ENCODE assay signal across 34 cellular contexts in the genomic region with DNA sequence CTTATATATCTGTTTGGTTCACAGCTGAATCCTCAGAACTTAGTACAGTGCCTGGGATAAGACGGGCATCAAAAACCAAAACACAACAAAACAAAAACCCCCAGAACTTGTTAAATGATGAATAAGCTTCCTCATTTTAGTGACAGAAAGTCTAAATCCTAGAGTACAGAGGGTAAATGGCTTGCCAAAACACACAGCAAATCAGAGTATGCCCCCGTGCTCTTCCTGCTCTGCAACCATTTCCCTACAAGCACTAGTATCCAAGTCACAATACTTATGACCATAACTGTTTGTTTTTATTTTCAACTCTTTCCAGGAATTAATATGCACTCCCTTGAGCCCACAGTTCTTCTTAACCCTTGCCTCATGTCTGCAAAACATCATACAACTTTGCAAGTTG. TPM values are rescaled to one million over a fixed set of nuclear protein-coding genes. Genes with fewer than 3 reads are reported as not detected.
"Had no signal": no experiment of that assay in that cellular context is flagged by ENCODE, and none has a peak within 500 bp of the region (broad histone marks: within the 10 kb centered on the region; RNA-seq: fewer than 3 reads in every experiment).

No MANE protein-coding gene starts in this region.

- H3K9me3 ChIP-seq: ascending aorta, breast epithelium, colonic mucosa, esophagus squamous epithelium, gastroesophageal sphincter, heart right ventricle had no signal

- H3K4me1 ChIP-seq: ascending aorta, breast epithelium, colonic mucosa, esophagus squamous epithelium had no signal

- H3K9me3 Mint-ChIP-seq: activated CD4-positive, alpha-beta memory T cell treated with anti-CD3 and anti-CD28 coated beads for 36 hours; activated CD4-positive, alpha-beta T cell treated with anti-CD3 and anti-CD28 coated beads, Interleukin-2, amount 10 ng/mL, durations not matched to agents 24 days and 14 days; activated naive CD4-positive, alpha-beta T cell treated with anti-CD3 and anti-CD28 coated beads, Interleukin-2, amount 10 ng/mL, durations not matched to agents 7 days and 5 days; activated naive CD4-positive, alpha-beta T cell treated with anti-CD3 and anti-CD28 coated beads, Interleukin-2, amount 50 U/mL, for 72 hours; activated naive CD8-positive, alpha-beta T cell treated with anti-CD3 and anti-CD28 coated beads, Interleukin-2, amount 10 ng/mL, durations not matched to agents 7 days and 5 days; activated T-cell treated with anti-CD3 and anti-CD28 coated beads, Interleukin-2, amount 50 U/mL, for 24 hours; activated T-cell treated with anti-CD3 and anti-CD28 coated beads, Interleukin-2, amount 50 U/mL, for 72 hours; endodermal cell; T-helper 2 cell treated with Interferon-gamma antibody and Interleukin-4, amounts not matched to agents 5 μg/mL and 100 μg/mL, for 36 hours had no signal

- H3K4me3 ChIP-seq: ascending aorta, breast epithelium, cardiac muscle cell, colonic mucosa, dorsolateral prefrontal cortex, esophagus squamous epithelium, gastroesophageal sphincter, heart right ventricle, hepatocyte had no signal

- H3K27ac Mint-ChIP-seq: activated CD4-positive, alpha-beta memory T cell treated with anti-CD3 and anti-CD28 coated beads for 36 hours; activated CD4-positive, alpha-beta T cell treated with anti-CD3 and anti-CD28 coated beads for 36 hours; activated CD4-positive, alpha-beta T cell treated with anti-CD3 and anti-CD28 coated beads, Interleukin-2, amount 10 ng/mL, durations not matched to agents 24 days and 14 days; activated CD8-positive, alpha-beta memory T cell treated with anti-CD3 and anti-CD28 coated beads, Interleukin-2, amount 10 ng/mL, durations not matched to agents 7 days and 5 days; activated CD8-positive, alpha-beta T cell treated with anti-CD3 and anti-CD28 coated beads, Interleukin-2, amount 10 ng/mL, durations not matched to agents 7 days and 5 days; activated naive CD4-positive, alpha-beta T cell treated with anti-CD3 and anti-CD28 coated beads, Interleukin-2, amount 10 ng/mL, durations not matched to agents 7 days and 5 days; activated naive CD4-positive, alpha-beta T cell treated with anti-CD3 and anti-CD28 coated beads, Interleukin-2, amount 50 U/mL, for 72 hours; activated naive CD8-positive, alpha-beta T cell treated with anti-CD3 and anti-CD28 coated beads, Interleukin-2, amount 10 ng/mL, durations not matched to agents 7 days and 5 days; activated T-cell treated with anti-CD3 and anti-CD28 coated beads, Interleukin-2, amount 50 U/mL, for 24 hours; activated T-cell treated with anti-CD3 and anti-CD28 coated beads, Interleukin-2, amount 50 U/mL, for 72 hours; endodermal cell; T-helper 17 cell; T-helper 2 cell treated with Interferon-gamma antibody and Interleukin-4, amounts not matched to agents 5 μg/mL and 100 μg/mL, for 36 hours had no signal

- H3K4me3 Mint-ChIP-seq: activated CD4-positive, alpha-beta memory T cell treated with anti-CD3 and anti-CD28 coated beads for 36 hours; activated CD4-positive, alpha-beta T cell treated with anti-CD3 and anti-CD28 coated beads for 36 hours; activated CD4-positive, alpha-beta T cell treated with anti-CD3 and anti-CD28 coated beads, Interleukin-2, amount 10 ng/mL, durations not matched to agents 24 days and 14 days; activated CD8-positive, alpha-beta memory T cell treated with anti-CD3 and anti-CD28 coated beads, Interleukin-2, amount 10 ng/mL, durations not matched to agents 7 days and 5 days; activated CD8-positive, alpha-beta T cell treated with anti-CD3 and anti-CD28 coated beads, Interleukin-2, amount 10 ng/mL, durations not matched to agents 7 days and 5 days; activated naive CD4-positive, alpha-beta T cell treated with anti-CD3 and anti-CD28 coated beads, Interleukin-2, amount 10 ng/mL, durations not matched to agents 7 days and 5 days; activated naive CD8-positive, alpha-beta T cell treated with anti-CD3 and anti-CD28 coated beads, Interleukin-2, amount 10 ng/mL, durations not matched to agents 7 days and 5 days; activated T-cell treated with anti-CD3 and anti-CD28 coated beads, Interleukin-2, amount 50 U/mL, for 24 hours; activated T-cell treated with anti-CD3 and anti-CD28 coated beads, Interleukin-2, amount 50 U/mL, for 72 hours; endodermal cell; T-helper 17 cell; T-helper 2 cell treated with Interferon-gamma antibody and Interleukin-4, amounts not matched to agents 5 μg/mL and 100 μg/mL, for 36 hours had no signal

- H3K27ac ChIP-seq: ascending aorta, breast epithelium, cardiac muscle cell, colonic mucosa, dorsolateral prefrontal cortex, epithelial cell of prostate, esophagus squamous epithelium, gastroesophageal sphincter, heart right ventricle, hepatocyte had no signal

- H2AFZ ChIP-seq: hepatocyte had no signal

- ATAC-seq: activated CD4-positive, alpha-beta T cell treated with anti-CD3 and anti-CD28 coated beads for 36 hours; activated CD8-positive, alpha-beta memory T cell treated with anti-CD3 and anti-CD28 coated beads, Interleukin-2, amount 10 ng/mL, durations not matched to agents 7 days and 5 days; activated CD8-positive, alpha-beta T cell treated with anti-CD3 and anti-CD28 coated beads, Interleukin-2, amount 10 ng/mL, durations not matched to agents 7 days and 5 days; activated naive CD4-positive, alpha-beta T cell treated with anti-CD3 and anti-CD28 coated beads, Interleukin-2, amount 50 U/mL, for 72 hours; activated T-cell treated with anti-CD3 and anti-CD28 coated beads, Interleukin-2, amount 50 U/mL, for 72 hours; gastroesophageal sphincter; heart right ventricle; T-helper 17 cell had no signal

- H3K4me1 Mint-ChIP-seq: activated CD4-positive, alpha-beta T cell treated with anti-CD3 and anti-CD28 coated beads for 36 hours; activated CD4-positive, alpha-beta T cell treated with anti-CD3 and anti-CD28 coated beads, Interleukin-2, amount 10 ng/mL, durations not matched to agents 24 days and 14 days; activated CD8-positive, alpha-beta memory T cell treated with anti-CD3 and anti-CD28 coated beads, Interleukin-2, amount 10 ng/mL, durations not matched to agents 7 days and 5 days; activated naive CD4-positive, alpha-beta T cell treated with anti-CD3 and anti-CD28 coated beads, Interleukin-2, amount 10 ng/mL, durations not matched to agents 7 days and 5 days; activated naive CD8-positive, alpha-beta T cell treated with anti-CD3 and anti-CD28 coated beads, Interleukin-2, amount 10 ng/mL, durations not matched to agents 7 days and 5 days; T-helper 17 cell had no signal

- H3K4me2 ChIP-seq: hepatocyte had no signal

- H3K27me3 Mint-ChIP-seq: activated naive CD4-positive, alpha-beta T cell treated with anti-CD3 and anti-CD28 coated beads, Interleukin-2, amount 10 ng/mL, durations not matched to agents 7 days and 5 days had no signal

- H3K27me3 ChIP-seq: ascending aorta, breast epithelium, cardiac muscle cell, colonic mucosa, dorsolateral prefrontal cortex had no signal

- H3K36me3 Mint-ChIP-seq: activated CD4-positive, alpha-beta memory T cell treated with anti-CD3 and anti-CD28 coated beads for 36 hours; activated CD8-positive, alpha-beta memory T cell treated with anti-CD3 and anti-CD28 coated beads, Interleukin-2, amount 10 ng/mL, durations not matched to agents 7 days and 5 days; activated naive CD4-positive, alpha-beta T cell treated with anti-CD3 and anti-CD28 coated beads, Interleukin-2, amount 10 ng/mL, durations not matched to agents 7 days and 5 days; activated naive CD4-positive, alpha-beta T cell treated with anti-CD3 and anti-CD28 coated beads, Interleukin-2, amount 50 U/mL, for 72 hours; activated naive CD8-positive, alpha-beta T cell treated with anti-CD3 and anti-CD28 coated beads, Interleukin-2, amount 10 ng/mL, durations not matched to agents 7 days and 5 days had no signal

- DNase-seq: activated CD4-positive, alpha-beta memory T cell treated with anti-CD3 and anti-CD28 coated beads for 36 hours; activated CD4-positive, alpha-beta T cell treated with anti-CD3 and anti-CD28 coated beads for 36 hours; activated CD4-positive, alpha-beta T cell treated with anti-CD3 and anti-CD28 coated beads, Interleukin-2, amount 10 ng/mL, durations not matched to agents 24 days and 14 days; activated CD4-positive, CD25-positive, alpha-beta regulatory T cell; activated CD4-positive, CD25-positive, alpha-beta regulatory T cell treated with anti-CD3 and anti-CD28 coated beads, Interleukin-2, amount 50 U/mL, for 72 hours; activated CD8-positive, alpha-beta memory T cell treated with anti-CD3 and anti-CD28 coated beads, Interleukin-2, amount 10 ng/mL, durations not matched to agents 7 days and 5 days; activated CD8-positive, alpha-beta memory T cell treated with anti-CD3 and anti-CD28 coated beads, Interleukin-2, amount 50 U/mL, for 4 hours; activated CD8-positive, alpha-beta T cell treated with anti-CD3 and anti-CD28 coated beads, Interleukin-2, amount 10 ng/mL, durations not matched to agents 7 days and 5 days; activated gamma-delta T cell; activated naive CD4-positive, alpha-beta T cell; activated naive CD4-positive, alpha-beta T cell treated with anti-CD3 and anti-CD28 coated beads, Interleukin-2, amount 10 ng/mL, durations not matched to agents 7 days and 5 days; activated naive CD8-positive, alpha-beta T cell treated with anti-CD3 and anti-CD28 coated beads, Interleukin-2, amount 10 ng/mL, durations not matched to agents 7 days and 5 days; activated T-cell treated with anti-CD3 and anti-CD28 coated beads, Interleukin-2, amount 50 U/mL, for 24 hours; activated T-cell treated with anti-CD3 and anti-CD28 coated beads, Interleukin-2, amount 50 U/mL, for 72 hours; central memory CD4-positive, alpha-beta T cell; cerebellar nuclear complex; colonic mucosa; dorsolateral prefrontal cortex; effector memory CD4-positive, alpha-beta T cell; endodermal cell; esophagus squamous epithelium; foreskin melanocyte; heart right ventricle; T-helper 17 cell; T1000 had no signal

- H3K36me3 ChIP-seq: ascending aorta, breast epithelium, cardiac muscle cell, colonic mucosa, esophagus squamous epithelium, gastroesophageal sphincter, heart right ventricle had no signal

RNA-seq across cellular contexts. Expression of a gene that starts 10.1 kb away (rescaled TPM):
- total RNA-seq: activated CD4-positive, alpha-beta memory T cell treated with anti-CD3 and anti-CD28 coated beads for 36 hours; activated CD4-positive, alpha-beta T cell treated with anti-CD3 and anti-CD28 coated beads for 36 hours; activated CD4-positive, alpha-beta T cell treated with anti-CD3 and anti-CD28 coated beads, Interleukin-2, amount 10 ng/mL, durations not matched to agents 24 days and 14 days; activated CD8-positive, alpha-beta memory T cell treated with anti-CD3 and anti-CD28 coated beads for 36 hours; activated CD8-positive, alpha-beta memory T cell treated with anti-CD3 and anti-CD28 coated beads, Interleukin-2, amount 10 ng/mL, durations not matched to agents 7 days and 5 days; activated CD8-positive, alpha-beta T cell treated with anti-CD3 and anti-CD28 coated beads, Interleukin-2, amount 10 ng/mL, durations not matched to agents 7 days and 5 days; activated naive CD4-positive, alpha-beta T cell treated with anti-CD3 and anti-CD28 coated beads, Interleukin-2, amount 50 U/mL, for 72 hours; activated naive CD8-positive, alpha-beta T cell treated with anti-CD3 and anti-CD28 coated beads, Interleukin-2, amount 10 ng/mL, durations not matched to agents 7 days and 5 days; activated T-cell treated with anti-CD3 and anti-CD28 coated beads, Interleukin-2, amount 50 U/mL, for 72 hours had no signal
